ENCODE assay signal across 7 cellular contexts in genomic region chr3:179347108-179347382, GRCh38. TPM values are rescaled to one million over a fixed set of nuclear protein-coding genes. Genes with fewer than 3 reads are reported as not detected.
A peak's percentile ranks its signal among the peaks of the same experiment; 100 is the strongest.
DNase-seq lines count a peak whose midpoint lies in the region; ATAC-seq and TF ChIP-seq lines count a peak whose summit lies in the region.

No MANE protein-coding gene starts in this region.

- TF ChIP-seq POLR2A in adrenal gland (IDR thresholded peaks at IDR 0.05): no peak

- H3K4me3 ChIP-seq in HUES64 (ENCODE audit: low read length): peak overlapping the region; percentile 93
- H3K4me3 ChIP-seq in adrenal gland: peak overlapping the region in 3 of 4 donors; percentile 87 to 90 (median 89)
- peak overlapping the region; percentile 76 for H3K4me3 ChIP-seq in kidney epithelial cell (ENCODE audit: low read depth, low read length)

- no peak for ATAC-seq in GM19452 (IDR thresholded peaks at IDR 0.05; ENCODE audit: unreplicated experiment)

- peaks cover 7% of the 10 kb centered on the region; the same call in 1 of the 2 replicates for H3K4me1 ChIP-seq in HUES64 (ENCODE audit: insufficient read depth, low read length)
- peaks cover 8 to 11% of the 10 kb centered on the region in 2 donors for H3K4me1 ChIP-seq in adrenal gland (replicated peaks in 1 of 2)

- no peaks in the 10 kb centered on the region for H3K9me3 ChIP-seq in HUES64 (ENCODE audit: insufficient read depth, low read depth, low read length)
- H3K9me3 ChIP-seq in adrenal gland (replicated peaks in 1 of 3): no peaks in the 10 kb centered on the region

- H3K27ac ChIP-seq in HUES64 (ENCODE audit: low read depth, low read length): peak overlapping the region; percentile 70; the same call in 1 of the 2 replicates
- peak overlapping the region; percentile 21 to 93 (median 79) for H3K27ac ChIP-seq in adrenal gland
- H3K27ac ChIP-seq in substantia nigra (ENCODE audit: low read depth, low read length, poor library complexity, severe bottlenecking): peak overlapping the region; percentile 82

- WGBS in HUES64: 10% methylated on average over 8 of the region's 12 CpGs
- 2 to 8% (median 3%) methylated on average over 12 of the region's 12 CpGs for WGBS in adrenal gland, 4 donors

- DNase-seq in adrenal gland (no peak), kidney epithelial cell (ENCODE audit: low read depth) (no peak), substantia nigra (lab: John Stamatoyannopoulos, UW) (peak in 10 of 49 donors; percentile 27 to 60 (median 41)), NCI-H1417 (lab: John Stamatoyannopoulos, UW) (no peak), NCI-H1048 (lab: John Stamatoyannopoulos, UW) (no peak)

- peak overlapping the region; percentile 49; the same call in 1 of the 2 replicates for H3K9ac ChIP-seq in HUES64 (ENCODE audit: low read depth, low read length)

- no peak for TF ChIP-seq CTCF in adrenal gland (IDR thresholded peaks at IDR 0.05)
- TF ChIP-seq CTCF in kidney epithelial cell (IDR thresholded peaks at IDR 0.05; ENCODE audit: insufficient read depth, low read length, poor library complexity, severe bottlenecking): no peak

- H3K36me3 ChIP-seq in HUES64 (ENCODE audit: insufficient read depth, low read length) (peaks cover 24% of the 10 kb centered on the region), adrenal gland (replicated peaks in 1 of 2) (peaks cover 0 to 15% of the 10 kb centered on the region in 2 donors), kidney epithelial cell (ENCODE audit: control insufficient read depth, insufficient read depth, low read length) (no peaks in the 10 kb centered on the region)

- intact Hi-C loops in adrenal gland (cut with DNase I): no loop called here

- no peaks in the 10 kb centered on the region for H3K27me3 ChIP-seq in HUES64 (ENCODE audit: insufficient read depth, low read length)
- H3K27me3 ChIP-seq in adrenal gland: no peaks in the 10 kb centered on the region
- no peaks in the 10 kb centered on the region for H3K27me3 ChIP-seq in kidney epithelial cell (ENCODE audit: control insufficient read depth, insufficient read depth, low read length)

RNA-seq across cellular contexts. Expression of gene MFN1, which starts 0.5 kb away (rescaled TPM):
- 21.1 TPM for polyA plus RNA-seq in HUES64 (2013, experiment 1 of 2)
- 26.8 TPM for polyA plus RNA-seq in HUES64 (2013, experiment 2 of 2)
- total RNA-seq in adrenal gland: 10 to 100 TPM; 20.1 to 60.9 (median 41.7) TPM
- 10 to 100 TPM; 12.4 to 48.7 (median 15.7) TPM for polyA plus RNA-seq in adrenal gland
- 38.0 and 40.1 TPM in 2 replicates for total RNA-seq in kidney epithelial cell

RNA-seq across cellular contexts. Expression of gene ZNF639, which starts 24.2 kb away (rescaled TPM):
- 45.8 TPM for polyA plus RNA-seq in HUES64 (2013, experiment 1 of 2)
- 43.1 TPM for polyA plus RNA-seq in HUES64 (2013, experiment 2 of 2)
- total RNA-seq in adrenal gland (10 to 100 TPM; 25.9 to 53.4 (median 39.4) TPM), kidney epithelial cell (44.4 and 48.6 TPM in 2 replicates)
- 10 to 100 TPM; 14.8 to 52.5 (median 19.0) TPM for polyA plus RNA-seq in adrenal gland
